ENCODE assay signal across 23 cellular contexts in the genomic region with DNA sequence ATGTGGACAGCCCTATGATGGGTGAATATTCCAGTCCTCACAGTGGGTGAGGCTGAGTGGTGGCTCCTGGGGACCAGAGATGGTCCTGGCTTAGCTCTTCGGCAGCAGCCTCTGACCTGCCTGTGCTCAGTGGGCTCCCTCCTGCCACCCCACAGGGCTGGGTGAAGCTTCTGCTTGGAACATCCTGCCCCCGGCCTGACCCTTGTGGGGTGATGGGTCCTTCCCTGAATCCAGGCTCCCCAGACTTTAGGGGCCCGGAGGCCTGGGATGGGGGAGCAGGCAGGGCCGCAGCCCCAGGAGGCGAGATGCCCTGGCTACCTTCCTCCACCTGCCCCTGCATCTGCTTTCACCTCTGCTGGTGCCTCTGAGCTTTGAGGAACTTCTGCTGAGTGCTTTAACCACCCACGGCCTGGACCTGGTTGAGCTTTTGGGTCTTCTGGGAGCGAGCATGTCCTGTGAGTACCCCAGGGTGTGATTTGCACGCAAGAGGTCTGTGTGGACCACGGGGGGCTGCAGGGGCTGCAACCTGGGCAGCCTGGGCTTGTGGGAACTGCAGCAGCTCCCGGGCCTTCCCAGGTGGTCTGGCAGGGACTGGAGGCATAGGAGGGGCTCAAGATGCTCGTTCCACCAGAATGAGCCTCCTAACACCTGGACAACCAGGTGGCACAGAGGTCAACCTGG.
A peak's percentile ranks its signal among the peaks of the same experiment; 100 is the strongest.
DNase-seq lines count a peak whose midpoint lies in the region; ATAC-seq and TF ChIP-seq lines count a peak whose summit lies in the region.
"Had no signal": no experiment of that assay in that cellular context is flagged by ENCODE, and none has a peak within 500 bp of the region (broad histone marks: within the 10 kb centered on the region; RNA-seq: fewer than 3 reads in every experiment).

No MANE protein-coding gene starts in this region.

- no peak overlapping the region for H3K27ac Mint-ChIP-seq in chondrocyte (ENCODE audit: unreplicated experiment)
- H3K27ac Mint-ChIP-seq: CD8-positive, alpha-beta T cell had no signal

- H3K4me3 ChIP-seq in BE2C (ENCODE audit: low read depth, low read length) (no peak overlapping the region), right cardiac atrium (ENCODE audit: low read length) (no peak overlapping the region)
- H3K4me3 ChIP-seq: A549, BLaER1, GM12878, GM23248 had no signal

- H3K36me3 Mint-ChIP-seq in chondrocyte (ENCODE audit: low read depth) = no peaks in the 10 kb centered on the region
- H3K36me3 Mint-ChIP-seq: CD8-positive, alpha-beta T cell had no signal

- H3K4me1 ChIP-seq in BE2C (peaks cover 57% of the 10 kb centered on the region), right cardiac atrium (ENCODE audit: control insufficient read depth, insufficient read depth, low read length) (no peaks in the 10 kb centered on the region)

- H3K27me3 Mint-ChIP-seq in chondrocyte (ENCODE audit: low read depth) = peaks cover 11% of the 10 kb centered on the region

- no peaks in the 10 kb centered on the region for H3K9me3 Mint-ChIP-seq in chondrocyte (ENCODE audit: low read depth)
- H3K9me3 Mint-ChIP-seq: CD8-positive, alpha-beta T cell had no signal

- H3K36me3 ChIP-seq in BE2C = no peaks in the 10 kb centered on the region
- H3K36me3 ChIP-seq: BLaER1 had no signal

- no peak overlapping the region for H3K27ac ChIP-seq in right cardiac atrium (ENCODE audit: low read length)
- no peak overlapping the region for H3K27ac ChIP-seq in caudate nucleus (ENCODE audit: low read depth, low read length)
- H3K27ac ChIP-seq: BLaER1, GM23248 had no signal

- TF ChIP-seq CTCF in BE2C (IDR thresholded peaks at IDR 0.05; ENCODE audit: low read depth, low read length) = no peak
- no peak for TF ChIP-seq CTCF in chondrocyte (IDR thresholded peaks at IDR 0.05)

- ATAC-seq in right cardiac atrium (no peak), HG03039 (IDR thresholded peaks at IDR 0.05; ENCODE audit: unreplicated experiment) (no peak), HG03457 (IDR thresholded peaks at IDR 0.05; ENCODE audit: unreplicated experiment) (no peak)
- ATAC-seq: CD8-positive, alpha-beta T cell; GM12878 had no signal

- intact Hi-C loops in right cardiac atrium (cut with DNase I) = no loop called here
- intact Hi-C loops in posterior vena cava (cut with DNase I) = no loop called here

- DNase-seq in BE2C (peak; percentile 8), chondrocyte (ENCODE audit: low spot score) (peak; percentile 73), right cardiac atrium (peak; percentile 6 to 55 (median 40)), posterior vena cava (ENCODE audit: low spot score) (peak; percentile 71), caudate nucleus (lab: John Stamatoyannopoulos, UW) (no peak)
- DNase-seq: Calu3; CD8-positive, alpha-beta T cell; GF-D8; GM23248; HCEC 1CT; KG1; MV-4-11; NCI-H1694 treated with DMSO at 0.1 percent for 48 hours; NCI-H2227 treated with DMSO at 0.1 percent for 48 hours; NCI-H510A treated with DMSO at 0.1 percent for 48 hours; NCI-H774; OCI-M1; SIG-M5 had no signal

- no peak overlapping the region for H3K4me3 Mint-ChIP-seq in chondrocyte (ENCODE audit: unreplicated experiment)
- H3K4me3 Mint-ChIP-seq: CD8-positive, alpha-beta T cell had no signal

- 95% methylated on average over 11 of the region's 11 CpGs for WGBS in right cardiac atrium

- H3K27me3 ChIP-seq in BE2C = no peaks in the 10 kb centered on the region
- no peaks in the 10 kb centered on the region for H3K27me3 ChIP-seq in right cardiac atrium (ENCODE audit: control insufficient read depth, insufficient read depth)
- H3K27me3 ChIP-seq: BLaER1 had no signal

- H3K9me3 ChIP-seq in BE2C (no peaks in the 10 kb centered on the region), right cardiac atrium (ENCODE audit: control insufficient read depth, low read length) (no peaks in the 10 kb centered on the region)
- H3K9me3 ChIP-seq: A549, BLaER1 had no signal

- no peaks in the 10 kb centered on the region for H3K4me1 Mint-ChIP-seq in chondrocyte (ENCODE audit: low read depth)

Comparison
In these comparisons a context has a peak if more than half of its experiments do, and no peak if none do; other contexts are left out.
1. DNase-seq: peak in BE2C (single experiment), chondrocyte (single experiment), right cardiac atrium (3 of 3) and posterior vena cava (single experiment); none in caudate nucleus (0 of 61).